In genomic region chr4:6309755-6310154, GRCh38 we compare ENCODE assay signal across 10 cellular contexts. TPM values are rescaled to one million over a fixed set of nuclear protein-coding genes. Genes with fewer than 3 reads are reported as not detected.
A peak's percentile ranks its signal among the peaks of the same experiment; 100 is the strongest.
DNase-seq lines count a peak whose midpoint lies in the region; ATAC-seq and TF ChIP-seq lines count a peak whose summit lies in the region.
"Had no signal": no experiment of that assay in that cellular context is flagged by ENCODE, and none has a peak within 500 bp of the region (broad histone marks: within the 10 kb centered on the region; RNA-seq: fewer than 3 reads in every experiment).

No MANE protein-coding gene starts in this region.

- H3K27ac Mint-ChIP-seq in CD4-positive, alpha-beta T cell: no peak overlapping the region
- H3K27ac Mint-ChIP-seq in glutamatergic neuron (ENCODE audit: unreplicated experiment): no peak overlapping the region

- TF ChIP-seq CTCF in CD4-positive, alpha-beta T cell (IDR thresholded peaks at IDR 0.05): no peak
- TF ChIP-seq CTCF in glutamatergic neuron (IDR thresholded peaks at IDR 0.05; ENCODE audit: partially characterized antibody, unreplicated experiment) (no peak), parathyroid adenoma (IDR thresholded peaks at IDR 0.05) (no peak)

- intact Hi-C loops in CD4-positive, alpha-beta T cell (cut with DNase I, micrococcal nuclease): no loop called here

- H3K4me1 ChIP-seq in HUES64 (ENCODE audit: insufficient read depth, low read length) (no peaks in the 10 kb centered on the region), parathyroid adenoma (no peaks in the 10 kb centered on the region)

- peak overlapping the region; percentile 72 for H2AFZ ChIP-seq in parathyroid adenoma

- H3K9me3 ChIP-seq in CD4-positive, alpha-beta T cell (ENCODE audit: control insufficient read depth, low read length): no peaks in the 10 kb centered on the region
- H3K9me3 ChIP-seq in HUES64 (ENCODE audit: insufficient read depth, low read depth, low read length) (no peaks in the 10 kb centered on the region), parathyroid adenoma (ENCODE audit: control insufficient read depth, low read length) (no peaks in the 10 kb centered on the region)
- H3K9me3 ChIP-seq: MG63 had no signal

- H3K36me3 Mint-ChIP-seq in CD4-positive, alpha-beta T cell (ENCODE audit: low read depth): no peaks in the 10 kb centered on the region
- peaks cover 11% of the 10 kb centered on the region for H3K36me3 Mint-ChIP-seq in glutamatergic neuron (ENCODE audit: unreplicated experiment)

- no peak for DNase-seq in CD4-positive, alpha-beta T cell
- no peak for DNase-seq in glutamatergic neuron
- DNase-seq in stimulated activated CD4-positive, alpha-beta T cell treated with anti-CD3 and anti-CD28 coated beads, Interleukin-15, amount 100 ng/mL, for 24 hours: no peak
- DNase-seq in NCI-H774 (lab: John Stamatoyannopoulos, UW): no peak
- DNase-seq: DMS153, MG63 had no signal

- peaks cover 32% of the 10 kb centered on the region for H3K27me3 ChIP-seq in CD4-positive, alpha-beta T cell (ENCODE audit: control insufficient read depth, insufficient read depth, low read length)
- H3K27me3 ChIP-seq in HUES64 (ENCODE audit: insufficient read depth, low read length) (peaks cover 30% of the 10 kb centered on the region), parathyroid adenoma (ENCODE audit: control insufficient read depth, insufficient read depth, low read length) (peaks cover 5% of the 10 kb centered on the region)

- no peak for ATAC-seq in CD4-positive, alpha-beta T cell (ENCODE audit: poor library complexity)
- ATAC-seq in HG02884 (IDR thresholded peaks at IDR 0.05; ENCODE audit: unreplicated experiment): no peak
- ATAC-seq: GM12878 had no signal

- POLR2A ChIA-PET in CD4-positive, alpha-beta T cell (lab: Charles Lee): no interaction called here

- CTCF ChIA-PET in CD4-positive, alpha-beta T cell (lab: Charles Lee): no interaction called here

- H3K4me2 ChIP-seq in parathyroid adenoma (ENCODE audit: low read length): no peak overlapping the region

- peaks cover 68% of the 10 kb centered on the region for H3K27me3 Mint-ChIP-seq in CD4-positive, alpha-beta T cell
- peaks cover 11% of the 10 kb centered on the region for H3K27me3 Mint-ChIP-seq in glutamatergic neuron (ENCODE audit: unreplicated experiment)

- H3K9me3 Mint-ChIP-seq in CD4-positive, alpha-beta T cell: no peaks in the 10 kb centered on the region
- H3K9me3 Mint-ChIP-seq in glutamatergic neuron (ENCODE audit: unreplicated experiment): peaks cover 3% of the 10 kb centered on the region

- WGBS in HUES64: 93% methylated on average over 8 of the region's 8 CpGs

- H3K4me3 Mint-ChIP-seq in CD4-positive, alpha-beta T cell: peak overlapping the region; percentile 77
- H3K4me3 Mint-ChIP-seq in glutamatergic neuron (ENCODE audit: unreplicated experiment): peak overlapping the region; percentile 82

- H3K9ac ChIP-seq in HUES64 (ENCODE audit: low read depth, low read length) (no peak overlapping the region), parathyroid adenoma (no peak overlapping the region)

- no peaks in the 10 kb centered on the region for H3K36me3 ChIP-seq in HUES64 (ENCODE audit: insufficient read depth, low read length)
- no peaks in the 10 kb centered on the region for H3K36me3 ChIP-seq in parathyroid adenoma (ENCODE audit: control insufficient read depth, insufficient read depth, low read length)
- H3K36me3 ChIP-seq: MG63 had no signal

- H3K27ac ChIP-seq in CD4-positive, alpha-beta T cell (ENCODE audit: low read depth, low read length): no peak overlapping the region
- H3K27ac ChIP-seq in HUES64 (ENCODE audit: low read depth, low read length) (no peak overlapping the region), parathyroid adenoma (no peak overlapping the region)

- peak overlapping the region; percentile 70 for H3K4me3 ChIP-seq in HUES64 (ENCODE audit: low read length)
- no peak overlapping the region for H3K4me3 ChIP-seq in parathyroid adenoma (ENCODE audit: low read depth, low read length)
- H3K4me3 ChIP-seq: GM12878, MG63 had no signal

- peaks cover 7% of the 10 kb centered on the region for H3K4me1 Mint-ChIP-seq in CD4-positive, alpha-beta T cell (ENCODE audit: low read depth)
- H3K4me1 Mint-ChIP-seq in glutamatergic neuron (ENCODE audit: low read depth, unreplicated experiment): no peaks in the 10 kb centered on the region

- H3K79me2 ChIP-seq in parathyroid adenoma: no peaks in the 10 kb centered on the region

RNA-seq across cellular contexts. Expression of gene WFS1, which starts 40.1 kb away (rescaled TPM):
- total RNA-seq in CD4-positive, alpha-beta T cell: 1 to 10 TPM; 1.3 to 1.7 TPM
- 18.6 TPM for polyA plus RNA-seq in HUES64 (2013, experiment 1 of 2)
- 21.6 TPM for polyA plus RNA-seq in HUES64 (2013, experiment 2 of 2)
- 30.4 TPM for total RNA-seq in glutamatergic neuron (ENCODE audit: unreplicated experiment)

Comparison
In these comparisons a context has a peak if more than half of its experiments do, and no peak if none do; other contexts are left out.
1. RNA of gene WFS1, which starts 40.1 kb away (total RNA-seq): 30.4 TPM in glutamatergic neuron (single experiment); 1.3 to 1.7 TPM in CD4-positive, alpha-beta T cell; every median in the first group is over 10 times any median in the second.